ENCODE assay signal across 20 cellular contexts in genomic region chr4:40661803-40662202, GRCh38. TPM values are rescaled to one million over a fixed set of nuclear protein-coding genes. Genes with fewer than 3 reads are reported as not detected.
DNase-seq lines count a peak whose midpoint lies in the region; ATAC-seq, FAIRE-seq and TF ChIP-seq lines count a peak whose summit lies in the region.
"Had no signal": no experiment of that assay in that cellular context is flagged by ENCODE, and none has a peak within 500 bp of the region (broad histone marks: within the 10 kb centered on the region; RNA-seq: fewer than 3 reads in every experiment).

No MANE protein-coding gene starts in this region.

- H3K4me1 ChIP-seq in PC-9 (replicated peaks; ENCODE audit: insufficient read depth) = peaks cover 25% of the 10 kb centered on the region
- H3K4me1 ChIP-seq in GM12878 (ENCODE audit: control insufficient read depth, insufficient read depth, low read length) = peaks cover 30% of the 10 kb centered on the region

- no peak for TF ChIP-seq EP300 in GM12878 (IDR thresholded peaks at IDR 0.05; ENCODE audit: borderline replicate concordance in 1 of 2, control insufficient read depth in 1 of 2, low read depth in 2 of 2, low read length in 2 of 2)

- no peaks in the 10 kb centered on the region for H3K36me3 ChIP-seq in PC-9 (ENCODE audit: low read depth)
- no peaks in the 10 kb centered on the region for H3K36me3 ChIP-seq in GM12878 (ENCODE audit: control insufficient read depth in 2 of 2, insufficient read depth in 2 of 2, low read length in 1 of 2)

- H3K4me3 ChIP-seq in PC-9 (no peak overlapping the region), GM12878 (no peak overlapping the region)
- H3K4me3 ChIP-seq: K562 had no signal

- H3K27ac ChIP-seq in PC-9 (peak overlapping the region; percentile 80; the same call in 1 of the 2 replicates), GM12878 (ENCODE audit: control insufficient read depth, insufficient read depth) (no peak overlapping the region; the same call in 1 of the 2 replicates)
- H3K27ac ChIP-seq: HL-60 had no signal

- no peak for DNase-seq in activated CD4-positive, alpha-beta memory T cell treated with anti-CD3 and anti-CD28 coated beads for 36 hours
- no peak for DNase-seq in activated CD4-positive, alpha-beta memory T cell treated with anti-CD3 and anti-CD28 coated beads, Interleukin-2, amount 10 ng/mL, durations not matched to agents 7 days and 5 days
- DNase-seq in PC-9 = no peak
- DNase-seq in GM12878 (ENCODE audit: low read depth, low spot score) = no peak
- DNase-seq in nucleus accumbens (lab: John Stamatoyannopoulos, UW) = no peak
- no peak for DNase-seq in NCI-H1436 (lab: John Stamatoyannopoulos, UW)
- no peak for DNase-seq in stimulated activated naive CD8-positive, alpha-beta T cell treated with anti-CD3 and anti-CD28 coated beads, Interleukin-15, amount 100 ng/mL, for 72 hours
- DNase-seq: CD8-positive, alpha-beta T cell; COR-L47; DMS153; GF-D8; HCEC 1CT; HFFc6 had no signal

- H4K20me1 ChIP-seq in PC-9 (ENCODE audit: insufficient read depth) (no peaks in the 10 kb centered on the region), GM12878 (ENCODE audit: control insufficient read depth, insufficient read depth) (no peaks in the 10 kb centered on the region)

- H3K27me3 Mint-ChIP-seq in activated CD4-positive, alpha-beta memory T cell treated with anti-CD3 and anti-CD28 coated beads for 36 hours = peaks cover 3% of the 10 kb centered on the region
- no peaks in the 10 kb centered on the region for H3K27me3 Mint-ChIP-seq in activated CD4-positive, alpha-beta memory T cell treated with anti-CD3 and anti-CD28 coated beads, Interleukin-2, amount 10 ng/mL, durations not matched to agents 7 days and 5 days
- peaks cover 13% of the 10 kb centered on the region for H3K27me3 Mint-ChIP-seq in stimulated activated naive CD8-positive, alpha-beta T cell treated with anti-CD3 and anti-CD28 coated beads, Interleukin-15, amount 100 ng/mL, for 72 hours

- no peak for ATAC-seq in GM12878
- no peak for ATAC-seq in stimulated activated naive CD8-positive, alpha-beta T cell treated with anti-CD3 and anti-CD28 coated beads, Interleukin-15, amount 100 ng/mL, for 72 hours
- ATAC-seq: CD8-positive, alpha-beta T cell; K562 had no signal

- BruUV-seq in PC-9 (replicated peaks; lab: Mats Ljungman, UMichigan) (no TSS peak), GM12878 (replicated peaks; lab: Mats Ljungman, UMichigan) (no TSS peak)

- intact Hi-C loops in activated CD4-positive, alpha-beta memory T cell treated with anti-CD3 and anti-CD28 coated beads for 36 hours (cut with micrococcal nuclease) = loop anchor here (2.0 kb wide), 1 partner anchor 39 kb away; no protein-coding TSS in a partner anchor
- intact Hi-C loops in PC-9 (cut with micrococcal nuclease; ENCODE audit: unreplicated experiment) = no loop called here
- intact Hi-C loops in GM12878 (cut with micrococcal nuclease; ENCODE audit: unreplicated experiment) = no loop called here

- WGBS in GM12878 (ENCODE audit: insufficient coverage, insufficient replicate concordance, low lambda C conversion rate, missing lambda C conversion rate) = 71% methylated on average over 4 of the region's 4 CpGs

- in situ Hi-C loops in GM12878 (cut with MboI) = loop anchor here (25.0 kb wide), 1 partner anchor 1975 kb away; no protein-coding TSS in a partner anchor

- no peak overlapping the region for H3K4me3 Mint-ChIP-seq in activated CD4-positive, alpha-beta memory T cell treated with anti-CD3 and anti-CD28 coated beads for 36 hours
- no peak overlapping the region for H3K4me3 Mint-ChIP-seq in activated CD4-positive, alpha-beta memory T cell treated with anti-CD3 and anti-CD28 coated beads, Interleukin-2, amount 10 ng/mL, durations not matched to agents 7 days and 5 days
- H3K4me3 Mint-ChIP-seq in stimulated activated naive CD8-positive, alpha-beta T cell treated with anti-CD3 and anti-CD28 coated beads, Interleukin-15, amount 100 ng/mL, for 72 hours = no peak overlapping the region
- H3K4me3 Mint-ChIP-seq: CD14-positive monocyte; CD8-positive, alpha-beta T cell; HFFc6 had no signal

- H2AFZ ChIP-seq in PC-9 (no peak overlapping the region), GM12878 (ENCODE audit: control insufficient read depth, low read depth, low read length) (peak overlapping the region; percentile 51)

- CTCF ChIA-PET in activated CD4-positive, alpha-beta memory T cell treated with anti-CD3 and anti-CD28 coated beads for 36 hours (lab: Charles Lee) = interaction anchor here (2.2 kb wide), 1 partner anchor 11 kb away, joined by 14 read pairs; no protein-coding TSS in a partner anchor
- CTCF ChIA-PET in activated CD4-positive, alpha-beta memory T cell treated with anti-CD3 and anti-CD28 coated beads, Interleukin-2, amount 10 ng/mL, durations not matched to agents 7 days and 5 days (lab: Charles Lee) = interaction anchor here (1.3 kb wide), 1 partner anchor 8 kb away, joined by 4 read pairs; no protein-coding TSS in a partner anchor
- CTCF ChIA-PET in PC-9 (lab: Charles Lee) (interaction anchor here (0.6 kb wide), 2 partner anchors 84 to 1421 kb away, joined by 3 read pairs; no protein-coding TSS in a partner anchor), GM12878 (lab: Yijun Ruan, JAX) (interaction anchor here (1.0 to 1.1 kb wide), 2 partner anchors 12 to 56 kb away, joined by 3 to 4 read pairs; no protein-coding TSS in a partner anchor)

- RAD21 ChIA-PET in GM12878 (lab: Charles Lee; ENCODE audit: unreplicated experiment) = interaction anchor here (1.4 to 3.2 kb wide), 2 partner anchors 14 to 35 kb away, joined by 3 to 16 read pairs; no protein-coding TSS in a partner anchor

- POLR2A ChIA-PET in activated CD4-positive, alpha-beta memory T cell treated with anti-CD3 and anti-CD28 coated beads for 36 hours (lab: Charles Lee) = no interaction called here
- POLR2A ChIA-PET in activated CD4-positive, alpha-beta memory T cell treated with anti-CD3 and anti-CD28 coated beads, Interleukin-2, amount 10 ng/mL, durations not matched to agents 7 days and 5 days (lab: Charles Lee) = no interaction called here
- POLR2A ChIA-PET in PC-9 (lab: Charles Lee; ENCODE audit: unreplicated experiment) (no interaction called here), GM12878 (lab: Charles Lee) (interaction anchor here (2.3 to 4.3 kb wide), 2 partner anchors 11 to 13 kb away, joined by 6 to 18 read pairs; no protein-coding TSS in a partner anchor)

- SMC1A ChIA-PET in GM12878 (lab: Charles Lee; ENCODE audit: uncharacterized antibody, unreplicated experiment) = interaction anchor here (0.7 to 2.5 kb wide), 8 partner anchors 9 to 98 kb away, joined by 3 to 12 read pairs (median 7); no protein-coding TSS in a partner anchor

- H3K79me2 ChIP-seq in PC-9 (ENCODE audit: low read depth) = no peaks in the 10 kb centered on the region
- no peaks in the 10 kb centered on the region for H3K79me2 ChIP-seq in GM12878 (ENCODE audit: control insufficient read depth, insufficient read depth, low read length)

- no peak for TF ChIP-seq POLR2A in GM12878 (IDR thresholded peaks at IDR 0.05; ENCODE audit: low read depth, low read length)

- no peaks in the 10 kb centered on the region for H3K27me3 ChIP-seq in PC-9 (ENCODE audit: insufficient read depth, low read depth)
- no peaks in the 10 kb centered on the region for H3K27me3 ChIP-seq in GM12878 (replicated peaks in 1 of 2; ENCODE audit: control insufficient read depth in 2 of 2, insufficient read depth in 2 of 2, low read length in 1 of 2)

- peaks cover 21% of the 10 kb centered on the region for H3K4me1 Mint-ChIP-seq in activated CD4-positive, alpha-beta memory T cell treated with anti-CD3 and anti-CD28 coated beads for 36 hours (ENCODE audit: low read depth)
- H3K4me1 Mint-ChIP-seq in activated CD4-positive, alpha-beta memory T cell treated with anti-CD3 and anti-CD28 coated beads, Interleukin-2, amount 10 ng/mL, durations not matched to agents 7 days and 5 days = peaks cover 16% of the 10 kb centered on the region
- no peaks in the 10 kb centered on the region for H3K4me1 Mint-ChIP-seq in stimulated activated naive CD8-positive, alpha-beta T cell treated with anti-CD3 and anti-CD28 coated beads, Interleukin-15, amount 100 ng/mL, for 72 hours

- no peak overlapping the region for H3K9ac ChIP-seq in GM12878 (ENCODE audit: control insufficient read depth, insufficient read depth, low read length)

- H3K4me2 ChIP-seq in PC-9 (no peak overlapping the region), GM12878 (ENCODE audit: control insufficient read depth, insufficient read depth) (no peak overlapping the region)

- peak overlapping the region; percentile 45 for H3K27ac Mint-ChIP-seq in activated CD4-positive, alpha-beta memory T cell treated with anti-CD3 and anti-CD28 coated beads for 36 hours
- H3K27ac Mint-ChIP-seq in activated CD4-positive, alpha-beta memory T cell treated with anti-CD3 and anti-CD28 coated beads, Interleukin-2, amount 10 ng/mL, durations not matched to agents 7 days and 5 days = no peak overlapping the region
- no peak overlapping the region for H3K27ac Mint-ChIP-seq in stimulated activated naive CD8-positive, alpha-beta T cell treated with anti-CD3 and anti-CD28 coated beads, Interleukin-15, amount 100 ng/mL, for 72 hours
- H3K27ac Mint-ChIP-seq: CD8-positive, alpha-beta T cell; HFFc6 had no signal

- H3K9me3 Mint-ChIP-seq in activated CD4-positive, alpha-beta memory T cell treated with anti-CD3 and anti-CD28 coated beads for 36 hours = no peaks in the 10 kb centered on the region
- H3K9me3 Mint-ChIP-seq in activated CD4-positive, alpha-beta memory T cell treated with anti-CD3 and anti-CD28 coated beads, Interleukin-2, amount 10 ng/mL, durations not matched to agents 7 days and 5 days = no peaks in the 10 kb centered on the region
- no peaks in the 10 kb centered on the region for H3K9me3 Mint-ChIP-seq in stimulated activated naive CD8-positive, alpha-beta T cell treated with anti-CD3 and anti-CD28 coated beads, Interleukin-15, amount 100 ng/mL, for 72 hours
- H3K9me3 Mint-ChIP-seq: CD14-positive monocyte; CD8-positive, alpha-beta T cell; HFFc6 had no signal

- no peak for TF ChIP-seq CTCF in PC-9 (conservative IDR thresholded peaks at IDR 0.05)
- no peak for TF ChIP-seq CTCF in GM12878 (IDR thresholded peaks at IDR 0.05 in 2 of 3, conservative IDR thresholded peaks at IDR 0.05 in 1 of 3; ENCODE audit: control insufficient read depth in 2 of 3, extremely low read depth in 1 of 3, insufficient read depth in 1 of 3, low read depth in 3 of 3, low read length in 3 of 3)

- no peaks in the 10 kb centered on the region for H3K9me2 ChIP-seq in PC-9 (ENCODE audit: insufficient read depth)

- no peak for FAIRE-seq in GM12878 (lab: Jason Lieb, UNC)
- FAIRE-seq: A204.1, D721Med, GM18507, H1, K562 had no signal

- H3K36me3 Mint-ChIP-seq in activated CD4-positive, alpha-beta memory T cell treated with anti-CD3 and anti-CD28 coated beads for 36 hours = no peaks in the 10 kb centered on the region
- no peaks in the 10 kb centered on the region for H3K36me3 Mint-ChIP-seq in activated CD4-positive, alpha-beta memory T cell treated with anti-CD3 and anti-CD28 coated beads, Interleukin-2, amount 10 ng/mL, durations not matched to agents 7 days and 5 days (ENCODE audit: low read depth)
- H3K36me3 Mint-ChIP-seq: CD14-positive monocyte; CD8-positive, alpha-beta T cell had no signal

- no peak for TF ChIP-seq RAD21 in GM12878 (IDR thresholded peaks at IDR 0.05; ENCODE audit: insufficient read depth, low read depth, low read length)

- peaks cover 22% of the 10 kb centered on the region for H3F3A ChIP-seq in PC-9 (ENCODE audit: insufficient read depth, low read depth)

- H3K9me3 ChIP-seq in PC-9 (ENCODE audit: insufficient read depth, low read depth) (no peaks in the 10 kb centered on the region), GM12878 (replicated peaks; ENCODE audit: control insufficient read depth, insufficient read depth, low read length) (no peaks in the 10 kb centered on the region)

RNA-seq across cellular contexts. Expression of gene RBM47, which starts 32.1 kb away (rescaled TPM):
- total RNA-seq in activated CD4-positive, alpha-beta memory T cell treated with anti-CD3 and anti-CD28 coated beads for 36 hours = 1 to 10 TPM; 1.7 to 2.6 TPM
- 1 to 10 TPM; 2.1 to 2.2 TPM for total RNA-seq in activated CD4-positive, alpha-beta memory T cell treated with anti-CD3 and anti-CD28 coated beads, Interleukin-2, amount 10 ng/mL, durations not matched to agents 7 days and 5 days
- 78.0 and 79.0 TPM in 2 replicates for total RNA-seq in PC-9 (2021)
- 158 and 160 TPM in 2 replicates for total RNA-seq in GM12878 (2013; cell fraction: nucleolus; rRNA removed)
- 40.6 and 43.1 TPM in 2 replicates for total RNA-seq in GM12878 (2014; rRNA removed)
- 23.7 and 24.4 TPM in 2 replicates for total RNA-seq in GM12878 (2014; rRNA removed; fragmentation: Illumina TruSeq; extraction: Trizol)
- 43.0 and 45.0 TPM in 2 replicates for total RNA-seq in GM12878 (2021)
- 12.4 TPM for polyA plus RNA-seq in GM12878 (2011; ENCODE audit: low read depth)
- polyA plus RNA-seq in GM12878 (2011; rRNA removed) = 21.8 and 23.6 TPM in 2 replicates
- polyA plus RNA-seq in GM12878 (2011; cell fraction: cytosol; rRNA removed) = 25.9 and 36.2 TPM in 2 replicates
- polyA plus RNA-seq in GM12878 (2011; cell fraction: nucleus; rRNA removed) = 29.5 and 41.9 TPM in 2 replicates
- polyA plus RNA-seq in GM12878 (2012) = 12.3 and 16.9 TPM in 2 replicates
- 16.9 and 18.1 TPM in 2 replicates for polyA plus RNA-seq in GM12878 (2014; fragmentation: Illumina TruSeq; extraction: Trizol)
- polyA plus RNA-seq in GM12878 (2014; fragmentation: Nextera tagmentation; extraction: Ambion mirVana) = 10 to 100 TPM in 1 of 2 experiments, 1 to 10 TPM in 1; 7.9 to 10.1 TPM
- polyA plus RNA-seq in GM12878 (2014; rRNA removed) = 33.6 and 37.1 TPM in 2 replicates
- polyA plus RNA-seq in GM12878 (2016; fragmentation: Nextera tagmentation; extraction: Ambion mirVana) = 10 to 100 TPM; 40.5 to 40.6 TPM
- 32.3 and 53.0 TPM in 2 replicates for polyA minus RNA-seq in GM12878 (2011; rRNA and poly(A)+ RNA removed)
- 22.3 and 26.3 TPM in 2 replicates for polyA minus RNA-seq in GM12878 (2011; cell fraction: cytosol; rRNA and poly(A)+ RNA removed)
- polyA minus RNA-seq in GM12878 (2011; cell fraction: nucleus; rRNA and poly(A)+ RNA removed) = 31.8 and 53.8 TPM in 2 replicates
- total RNA-seq: CD8-positive, alpha-beta T cell had no signal

Comparison
In these comparisons a context has a peak if more than half of its experiments do, and no peak if none do; other contexts are left out.
1. RNA of gene RBM47, which starts 32.1 kb away (total RNA-seq): 78.0 to 79.0 TPM in PC-9 and 23.7 to 160 TPM in GM12878; 1.7 to 2.6 TPM in activated CD4-positive, alpha-beta memory T cell treated with anti-CD3 and anti-CD28 coated beads for 36 hours and 2.1 to 2.2 TPM in activated CD4-positive, alpha-beta memory T cell treated with anti-CD3 and anti-CD28 coated beads, Interleukin-2, amount 10 ng/mL, durations not matched to agents 7 days and 5 days; every median in the first group is over 4 times any median in the second.